ENCODE assay signal across 23 cellular contexts in the genomic region with DNA sequence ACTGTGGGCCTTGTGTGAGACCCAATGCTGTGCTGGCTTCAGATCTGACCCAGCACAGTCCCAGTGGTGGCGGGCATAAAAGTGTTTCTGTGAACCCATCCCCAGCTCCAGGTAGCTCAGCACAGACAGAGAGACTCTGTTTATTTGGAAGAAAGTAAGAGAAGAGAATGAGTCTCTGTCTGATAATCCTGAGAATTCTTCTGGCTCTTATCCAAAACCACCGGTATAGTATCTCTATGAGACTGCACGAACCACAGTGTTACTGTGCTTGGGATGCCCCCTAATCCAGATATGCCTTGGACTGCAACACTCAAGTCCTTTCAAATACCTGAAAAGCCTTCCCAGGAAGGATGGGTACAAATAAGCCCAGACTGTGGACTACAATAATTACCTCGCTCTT.
DNase-seq lines count a peak whose midpoint lies in the region; ATAC-seq, FAIRE-seq and TF ChIP-seq lines count a peak whose summit lies in the region.
"Had no signal": no experiment of that assay in that cellular context is flagged by ENCODE, and none has a peak within 500 bp of the region (broad histone marks: within the 10 kb centered on the region; RNA-seq: fewer than 3 reads in every experiment).

No MANE protein-coding gene starts in this region.

- peak; percentile 4 for DNase-seq in MCF 10A (ENCODE audit: unreplicated experiment)
- DNase-seq in breast epithelium (ENCODE audit: low spot score in 2 of 2), result no peak
- peak; percentile 40 for DNase-seq in astrocyte of the spinal cord (ENCODE audit: low read depth, low spot score)
- DNase-seq in kidney epithelial cell (ENCODE audit: low read depth), result peak; percentile 19
- DNase-seq in urothelium cell line (ENCODE audit: low spot score), result peak; percentile 20
- DNase-seq in H54 (ENCODE audit: insufficient read length, low spot score), result no peak
- no peak for DNase-seq in activated effector memory CD4-positive, alpha-beta T cell treated with Interleukin-2 at 50 U/mL for 16 hours
- DNase-seq: 8988T; BE2C; Caco-2; CD4-positive, CD25-positive, alpha-beta regulatory T cell; Kasumi-1; NCI-H1092 treated with DMSO at 0.1 percent for 48 hours; NCI-H146; NCI-H2029 treated with DMSO at 0.1 percent for 48 hours; NCI-H2171 treated with DMSO at 0.1 percent for 48 hours; NCI-H446 treated with DMSO at 0.1 percent for 48 hours; NCI-H69 had no signal

- no peaks in the 10 kb centered on the region for H3K36me3 Mint-ChIP-seq in MCF 10A (ENCODE audit: insufficient read depth, unreplicated experiment)
- H3K36me3 Mint-ChIP-seq: CD4-positive, CD25-positive, alpha-beta regulatory T cell had no signal

- intact Hi-C loops in MCF 10A (cut with micrococcal nuclease) (no loop called here), breast epithelium (cut with DNase I; ENCODE audit: low total_unique reads) (no loop called here)

- peaks cover 0 to 8% of the 10 kb centered on the region in 2 donors for H3K9me3 ChIP-seq in breast epithelium
- H3K9me3 ChIP-seq: BE2C, Caco-2, HAP-1 had no signal

- no peak overlapping the region for H3K27ac ChIP-seq in breast epithelium

- FAIRE-seq in urothelium cell line (lab: Jason Lieb, UNC) (no peak), H54 (lab: Jason Lieb, UNC) (no peak)
- FAIRE-seq: GM12891 had no signal

- H3K27me3 ChIP-seq in breast epithelium (no peaks in the 10 kb centered on the region), kidney epithelial cell (ENCODE audit: control insufficient read depth, insufficient read depth, low read length) (no peaks in the 10 kb centered on the region)
- H3K27me3 ChIP-seq: BE2C had no signal

- in situ Hi-C loops in astrocyte of the spinal cord (cut with HindIII; ENCODE audit: low sequenced_read_pairs), result no loop called here

- peaks cover 47% of the 10 kb centered on the region for H3K27me3 Mint-ChIP-seq in MCF 10A (ENCODE audit: insufficient read depth, unreplicated experiment)
- H3K27me3 Mint-ChIP-seq: CD4-positive, CD25-positive, alpha-beta regulatory T cell had no signal

- H3K27ac Mint-ChIP-seq in MCF 10A (ENCODE audit: low read depth, unreplicated experiment), result no peak overlapping the region
- H3K27ac Mint-ChIP-seq: CD4-positive, CD25-positive, alpha-beta regulatory T cell had no signal

- TF ChIP-seq POLR2A in breast epithelium (IDR thresholded peaks at IDR 0.05), result no peak
- TF ChIP-seq POLR2A in H54 (IDR thresholded peaks at IDR 0.05; ENCODE audit: low read depth, low read length), result no peak

- H3K4me1 ChIP-seq in breast epithelium, result no peaks in the 10 kb centered on the region
- H3K4me1 ChIP-seq: BE2C, Caco-2 had no signal

- H3K9me3 Mint-ChIP-seq in MCF 10A (ENCODE audit: unreplicated experiment), result no peaks in the 10 kb centered on the region

- no peaks in the 10 kb centered on the region for H3K4me1 Mint-ChIP-seq in MCF 10A (ENCODE audit: insufficient read depth, unreplicated experiment)
- H3K4me1 Mint-ChIP-seq: CD4-positive, CD25-positive, alpha-beta regulatory T cell had no signal

- CTCF ChIA-PET in MCF 10A (lab: Yijun Ruan, JAX), result no interaction called here

- ATAC-seq in HG02759 (IDR thresholded peaks at IDR 0.05; ENCODE audit: unreplicated experiment), result no peak
- ATAC-seq: Panc1, Right ventricle myocardium inferior had no signal

- no TSS peak for BruUV-seq in MCF 10A (replicated peaks; lab: Mats Ljungman, UMichigan)

- TF ChIP-seq CTCF in MCF 10A (IDR thresholded peaks at IDR 0.05; ENCODE audit: unreplicated experiment), result no peak
- TF ChIP-seq CTCF in breast epithelium (IDR thresholded peaks at IDR 0.05), result no peak
- TF ChIP-seq CTCF in astrocyte of the spinal cord (IDR thresholded peaks at IDR 0.05; ENCODE audit: low read depth, low read length), result no peak
- TF ChIP-seq CTCF in kidney epithelial cell (IDR thresholded peaks at IDR 0.05; ENCODE audit: insufficient read depth, low read length, poor library complexity, severe bottlenecking), result no peak

- POLR2A ChIA-PET in MCF 10A (lab: Yijun Ruan, JAX), result no interaction called here

- no peaks in the 10 kb centered on the region for H3K36me3 ChIP-seq in breast epithelium
- no peaks in the 10 kb centered on the region for H3K36me3 ChIP-seq in kidney epithelial cell (ENCODE audit: control insufficient read depth, insufficient read depth, low read length)
- H3K36me3 ChIP-seq: BE2C, HAP-1 had no signal

- H3K4me3 ChIP-seq in breast epithelium, result no peak overlapping the region
- H3K4me3 ChIP-seq in astrocyte of the spinal cord (ENCODE audit: low read depth, low read length), result no peak overlapping the region
- H3K4me3 ChIP-seq in kidney epithelial cell (ENCODE audit: low read depth, low read length), result no peak overlapping the region
- H3K4me3 ChIP-seq: HAP-1 had no signal

- no peak overlapping the region for H3K4me3 Mint-ChIP-seq in MCF 10A (ENCODE audit: unreplicated experiment)
- H3K4me3 Mint-ChIP-seq: CD4-positive, CD25-positive, alpha-beta regulatory T cell had no signal

Comparison
In these comparisons a context has a peak if more than half of its experiments do, and no peak if none do; other contexts are left out.
1. DNase-seq: peak in MCF 10A (single experiment), astrocyte of the spinal cord (single experiment), kidney epithelial cell (single experiment) and urothelium cell line (single experiment); none in breast epithelium (0 of 2), H54 (single experiment) and activated effector memory CD4-positive, alpha-beta T cell treated with Interleukin-2 at 50 U/mL for 16 hours (single experiment).